In the genomic region with DNA sequence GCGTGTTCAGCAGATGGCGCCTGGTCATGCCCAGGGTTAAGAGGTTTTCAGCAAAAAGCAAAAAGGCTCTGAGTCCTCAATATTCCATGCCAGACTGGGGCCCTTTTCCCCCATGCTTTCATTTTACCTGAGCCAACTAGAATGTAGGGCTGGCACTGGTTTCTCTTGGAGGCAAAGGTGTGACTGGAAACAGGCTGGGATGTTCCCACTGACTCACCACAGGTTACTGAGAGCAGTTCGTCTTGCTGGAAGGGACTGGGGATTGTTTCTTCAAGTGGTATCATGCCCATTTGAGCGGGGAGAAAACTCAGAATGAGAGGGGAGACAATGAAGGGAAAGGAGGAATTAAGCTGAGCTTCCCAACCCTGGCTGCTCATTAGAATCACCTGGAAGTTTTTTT, we compare ENCODE assay signal across 15 cellular contexts.
DNase-seq lines count a peak whose midpoint lies in the region; ATAC-seq, FAIRE-seq and TF ChIP-seq lines count a peak whose summit lies in the region.
"Had no signal": no experiment of that assay in that cellular context is flagged by ENCODE, and none has a peak within 500 bp of the region (broad histone marks: within the 10 kb centered on the region; RNA-seq: fewer than 3 reads in every experiment).

No MANE protein-coding gene starts in this region.

- no peaks in the 10 kb centered on the region for H3K9me3 ChIP-seq in keratinocyte (ENCODE audit: control insufficient read depth, low read depth, low read length)
- no peaks in the 10 kb centered on the region for H3K9me3 ChIP-seq in PC-3 (ENCODE audit: low read length)
- no peaks in the 10 kb centered on the region for H3K9me3 ChIP-seq in vagina

- H3K4me3 ChIP-seq in epithelial cell of esophagus (ENCODE audit: low read length) (no peak overlapping the region), keratinocyte (ENCODE audit: control insufficient read depth in 2 of 3, extremely low read depth in 1 of 3, insufficient read depth in 2 of 3, low read depth in 1 of 3, low read length in 3 of 3) (peak overlapping the region in 1 of 3 experiments; percentile 8), PC-3 (ENCODE audit: low read length) (no peak overlapping the region), vagina (no peak overlapping the region)
- H3K4me3 ChIP-seq: GM12878 had no signal

- dilution Hi-C loops in keratinocyte (cut with MboI; ENCODE audit: extremely low pct_ligation_motif_present, low sequenced_read_pairs): no loop called here

- H3K4me1 ChIP-seq in keratinocyte (ENCODE audit: control insufficient read depth, extremely low read depth, insufficient read depth, low read length) (peaks cover 33% of the 10 kb centered on the region), PC-3 (ENCODE audit: insufficient read depth, low read length) (no peaks in the 10 kb centered on the region), vagina (peaks cover 3% of the 10 kb centered on the region)

- H3K27me3 ChIP-seq in keratinocyte (ENCODE audit: control insufficient read depth, extremely low read depth, insufficient read depth, low read length) (no peaks in the 10 kb centered on the region), PC-3 (ENCODE audit: low read length) (peaks cover 37% of the 10 kb centered on the region), vagina (no peaks in the 10 kb centered on the region)

- no peaks in the 10 kb centered on the region for H4K20me1 ChIP-seq in keratinocyte (ENCODE audit: control insufficient read depth, extremely low read depth, insufficient read depth, low read length)
- H4K20me1 ChIP-seq in PC-3 (ENCODE audit: low read length): no peaks in the 10 kb centered on the region

- no peaks in the 10 kb centered on the region for H3K9me2 ChIP-seq in PC-3 (replicated peaks; ENCODE audit: low read length)

- DNase-seq in DMS53 (lab: John Stamatoyannopoulos, UW) (peak; percentile 39), DMS53 treated with DMSO at 0.1 percent for 48 hours (lab: John Stamatoyannopoulos, UW; ENCODE audit: unreplicated experiment) (no peak), epithelial cell of esophagus (ENCODE audit: low read depth) (peak; percentile 90), keratinocyte (ENCODE audit: low read depth, low spot score) (no peak), PC-3 (no peak), vagina (ENCODE audit: extremely low spot score in 2 of 2) (no peak), NCI-H187 treated with DMSO at 0.1 percent for 48 hours (lab: John Stamatoyannopoulos, UW) (no peak)
- DNase-seq: CD4-positive, CD25-positive, alpha-beta regulatory T cell; DMS79; IMR-90 had no signal

- no peak for TF ChIP-seq POLR2A in vagina (IDR thresholded peaks at IDR 0.05)

- POLR2A ChIA-PET in PC-3 (lab: Charles Lee; ENCODE audit: unreplicated experiment): no interaction called here

- no TSS peak for BruUV-seq in PC-3 (replicated peaks; lab: Mats Ljungman, UMichigan)

- H3K36me3 ChIP-seq in keratinocyte (ENCODE audit: control insufficient read depth in 2 of 2, extremely low read depth in 1 of 2, insufficient read depth in 2 of 2, low read length in 2 of 2) (peaks cover 0 to 4% of the 10 kb centered on the region in 2 experiments), PC-3 (ENCODE audit: low read depth, low read length) (no peaks in the 10 kb centered on the region), vagina (no peaks in the 10 kb centered on the region)

- CTCF ChIA-PET in PC-3 (lab: Charles Lee): no interaction called here

- H2AFZ ChIP-seq in keratinocyte (ENCODE audit: control insufficient read depth, low read length) (no peak overlapping the region), PC-3 (ENCODE audit: low read length) (no peak overlapping the region)

- FAIRE-seq in keratinocyte (lab: Jason Lieb, UNC): peak; percentile 94
- FAIRE-seq: GM12878, GM18507 had no signal

- H3K9ac ChIP-seq in keratinocyte (ENCODE audit: control insufficient read depth, extremely low read depth, insufficient read depth, low read length) (peak overlapping the region; percentile 39), PC-3 (ENCODE audit: low read length) (no peak overlapping the region)

- ATAC-seq in PC-3: no peak
- ATAC-seq: GM12878, HCT116 had no signal

- H3K4me2 ChIP-seq in keratinocyte (ENCODE audit: control insufficient read depth, extremely low read depth, insufficient read depth, low read depth, low read length): peak overlapping the region; percentile 35
- H3K4me2 ChIP-seq in PC-3 (ENCODE audit: low read length): no peak overlapping the region

- H3F3A ChIP-seq in PC-3 (ENCODE audit: low read length, unreplicated experiment): no peaks in the 10 kb centered on the region

- peaks cover 6% of the 10 kb centered on the region for H3K9me1 ChIP-seq in keratinocyte (ENCODE audit: control insufficient read depth, extremely low read depth, insufficient read depth, low read length)

- H3K79me2 ChIP-seq in keratinocyte (ENCODE audit: control insufficient read depth, insufficient read depth, low read length) (no peaks in the 10 kb centered on the region), PC-3 (ENCODE audit: low read length) (no peaks in the 10 kb centered on the region)

- H3K27ac ChIP-seq in keratinocyte (ENCODE audit: control insufficient read depth, insufficient read depth, low read length): peak overlapping the region; percentile 57
- no peak overlapping the region for H3K27ac ChIP-seq in PC-3 (ENCODE audit: low read length)
- H3K27ac ChIP-seq in vagina: no peak overlapping the region
- H3K27ac ChIP-seq: 22Rv1, HL-60 had no signal

- TF ChIP-seq CTCF in epithelial cell of esophagus (IDR thresholded peaks at IDR 0.05; ENCODE audit: insufficient read depth, low read depth, low read length, missing control alignments) (no peak), keratinocyte (optimal IDR thresholded peaks at IDR 0.05 in 1 of 3, IDR thresholded peaks at IDR 0.05 in 1 of 3, conservative IDR thresholded peaks at IDR 0.05 in 1 of 3; ENCODE audit: extremely low read depth in 1 of 3, insufficient read depth in 2 of 3, low read length in 3 of 3) (peak in 1 of 3 experiments; percentile 7), PC-3 (conservative IDR thresholded peaks at IDR 0.05; ENCODE audit: low read depth, low read length) (no peak), vagina (IDR thresholded peaks at IDR 0.05) (no peak)

- intact Hi-C loops in PC-3 (cut with micrococcal nuclease): no loop called here
- intact Hi-C loops in vagina (cut with DNase I): no loop called here

Comparison
In these comparisons a context has a peak if more than half of its experiments do, and no peak if none do; other contexts are left out.
1. DNase-seq: peak in DMS53 (single experiment) and epithelial cell of esophagus (single experiment); none in DMS53 treated with DMSO at 0.1 percent for 48 hours (single experiment), keratinocyte (single experiment), PC-3 (single experiment), vagina (0 of 2) and NCI-H187 treated with DMSO at 0.1 percent for 48 hours (single experiment).